Comparison of ENCODE assay signal across 9 cellular contexts in the genomic region with DNA sequence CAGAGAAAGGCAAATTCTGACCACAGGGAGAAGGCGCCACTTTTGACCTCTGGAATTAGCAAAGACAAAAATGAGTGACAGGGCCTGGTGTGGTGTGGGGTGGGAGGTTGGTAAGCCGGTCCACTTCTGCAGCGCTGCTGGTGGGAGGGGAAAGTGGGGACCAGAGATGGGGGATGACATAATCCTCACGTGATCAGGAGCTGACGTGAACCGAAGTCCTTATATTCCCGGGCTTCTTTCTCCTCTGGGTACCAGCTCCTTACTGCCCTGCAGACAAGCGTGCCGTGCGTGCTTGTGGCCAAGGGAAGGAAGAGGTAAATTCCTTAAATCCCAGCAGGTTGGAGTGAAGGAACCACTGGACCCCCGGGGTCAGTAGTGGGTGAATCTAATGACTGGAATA. TPM values are rescaled to one million over a fixed set of nuclear protein-coding genes. Genes with fewer than 3 reads are reported as not detected.
A peak's percentile ranks its signal among the peaks of the same experiment; 100 is the strongest.
DNase-seq lines count a peak whose midpoint lies in the region; ATAC-seq, FAIRE-seq and TF ChIP-seq lines count a peak whose summit lies in the region.
"Had no signal": no experiment of that assay in that cellular context is flagged by ENCODE, and none has a peak within 500 bp of the region (broad histone marks: within the 10 kb centered on the region; RNA-seq: fewer than 3 reads in every experiment).

TSS of gene TCEAL7 (plus strand) at position 249 of the 400 bp plus-strand sequence. CDS start 1,165 bp downstream, outside the sequence.

- FAIRE-seq in endothelial cell of umbilical vein (lab: Jason Lieb, UNC): peak; percentile 18

- H3K4me1 ChIP-seq in endothelial cell of umbilical vein (ENCODE audit: control insufficient read depth, extremely low read depth, insufficient read depth, low read length) (peaks cover 11% of the 10 kb centered on the region), lower lobe of right lung (no peaks in the 10 kb centered on the region)

- no peaks in the 10 kb centered on the region for H3K9me1 ChIP-seq in endothelial cell of umbilical vein (replicated peaks; ENCODE audit: control insufficient read depth, extremely low read depth, insufficient read depth, low read length)

- TF ChIP-seq CTCF in endothelial cell of umbilical vein (IDR thresholded peaks at IDR 0.05; ENCODE audit: extremely low read depth in 1 of 2, insufficient read depth in 1 of 2, low read depth in 1 of 2, low read length in 2 of 2) (no peak), lower lobe of right lung (IDR thresholded peaks at IDR 0.05) (no peak)

- peak; percentile 13 for DNase-seq in NCI-H510A (lab: John Stamatoyannopoulos, UW)
- DNase-seq in endothelial cell of umbilical vein (ENCODE audit: low read depth, low spot score): no peak
- no peak for DNase-seq in lower lobe of right lung
- DNase-seq in 8988T: no peak
- no peak for DNase-seq in stimulated activated CD8-positive, alpha-beta memory T cell treated with anti-CD3 and anti-CD28 coated beads, Interleukin-4, amount 100 ng/mL, for 48 hours

- H3K27ac ChIP-seq in endothelial cell of umbilical vein (ENCODE audit: insufficient read depth, low read depth, low read length) (no peak within 1 kb of the TSS), lower lobe of right lung (no peak within 1 kb of the TSS), temporal lobe (ENCODE audit: low read depth, low read length) (peak within 1 kb of the TSS; percentile 83)
- H3K27ac ChIP-seq: cardiac muscle cell had no signal

- H2AFZ ChIP-seq in endothelial cell of umbilical vein (ENCODE audit: low read depth, low read length): peak within 1 kb of the TSS; percentile 95

- CTCF ChIA-PET in endothelial cell of umbilical vein (lab: Charles Lee): no interaction called here

- no peaks in the 10 kb centered on the region for H4K20me1 ChIP-seq in endothelial cell of umbilical vein (replicated peaks; ENCODE audit: control insufficient read depth, extremely low read depth, insufficient read depth, low read length)

- H3K9ac ChIP-seq in endothelial cell of umbilical vein (replicated peaks; ENCODE audit: extremely low read depth, insufficient read depth, low read length): peak within 1 kb of the TSS; percentile 21

- intact Hi-C loops in endothelial cell of umbilical vein (cut with micrococcal nuclease) (no loop called here), lower lobe of right lung (cut with DNase I) (no loop called here)

- POLR2A ChIA-PET in endothelial cell of umbilical vein (lab: Charles Lee): no interaction called here

- dilution Hi-C loops in endothelial cell of umbilical vein (cut with MboI; ENCODE audit: extremely low pct_ligation_motif_present, low sequenced_read_pairs): no loop called here

- TF ChIP-seq POLR2A in endothelial cell of umbilical vein (IDR thresholded peaks at IDR 0.05; ENCODE audit: low read depth, low read length): no peak

- no peaks in the 10 kb centered on the region for H3K79me2 ChIP-seq in endothelial cell of umbilical vein (ENCODE audit: control insufficient read depth, insufficient read depth, low read length)

- no TSS peak for BruUV-seq in endothelial cell of umbilical vein (replicated peaks; lab: Mats Ljungman, UMichigan)

- H3K27me3 ChIP-seq in endothelial cell of umbilical vein (ENCODE audit: control insufficient read depth in 2 of 2, insufficient read depth in 2 of 2, low read length in 2 of 2) (no peaks in the 10 kb centered on the region), lower lobe of right lung (ENCODE audit: low read depth) (no peaks in the 10 kb centered on the region)
- H3K27me3 ChIP-seq: cardiac muscle cell had no signal

- H3K9me3 ChIP-seq in endothelial cell of umbilical vein (replicated peaks; ENCODE audit: control insufficient read depth, insufficient read depth, low read length): no peaks in the 10 kb centered on the region
- no peaks in the 10 kb centered on the region for H3K9me3 ChIP-seq in lower lobe of right lung

- peak within 1 kb of the TSS in 2 of 3 experiments; percentile 18 to 46 for H3K4me3 ChIP-seq in endothelial cell of umbilical vein (replicated peaks in 1 of 3; ENCODE audit: insufficient read depth in 1 of 3, low read depth in 1 of 3, low read length in 3 of 3)
- H3K4me3 ChIP-seq in lower lobe of right lung: peak within 1 kb of the TSS; percentile 35
- H3K4me3 ChIP-seq: cardiac muscle cell had no signal

- peak within 1 kb of the TSS; percentile 76 for H3K4me2 ChIP-seq in endothelial cell of umbilical vein (ENCODE audit: insufficient read depth, low read length)

- ATAC-seq in lower lobe of right lung: peak in 1 of 2 donors; percentile 26
- no peak for ATAC-seq in HG02798 (IDR thresholded peaks at IDR 0.05; ENCODE audit: poor library complexity, unreplicated experiment)
- no peak for ATAC-seq in GM18520 (IDR thresholded peaks at IDR 0.05; ENCODE audit: unreplicated experiment)

- H3K36me3 ChIP-seq in endothelial cell of umbilical vein (ENCODE audit: control insufficient read depth in 2 of 2, extremely low read depth in 1 of 2, insufficient read depth in 2 of 2, low read length in 2 of 2): no peaks in the 10 kb centered on the region
- H3K36me3 ChIP-seq in lower lobe of right lung: no peaks in the 10 kb centered on the region
- H3K36me3 ChIP-seq: cardiac muscle cell had no signal

TF ChIP-seq in endothelial cell of umbilical vein, 7 proteins besides CTCF, POLR2A, EP300 and RAD21:
- TF ChIP-seq POLR2AphosphoS5 (IDR thresholded peaks at IDR 0.05; ENCODE audit: insufficient read depth, low read depth, low read length) (no peak), EZH2 (IDR thresholded peaks at IDR 0.05; ENCODE audit: borderline replicate concordance, low read depth, low read length, severe bottlenecking) (no peak), MYC (IDR thresholded peaks at IDR 0.05; ENCODE audit: low read depth, low read length) (no peak), GATA2 (IDR thresholded peaks at IDR 0.05; ENCODE audit: insufficient read depth, insufficient read length, low read depth, low read length) (no peak), MAX (IDR thresholded peaks at IDR 0.05; ENCODE audit: insufficient read depth, insufficient read length) (no peak), FOS (IDR thresholded peaks at IDR 0.05; ENCODE audit: borderline replicate concordance, insufficient read depth, low read length) (no peak), JUN (IDR thresholded peaks at IDR 0.05; ENCODE audit: borderline replicate concordance, insufficient read depth, insufficient read length, low read depth) (no peak)
TF ChIP-seq in endothelial cell of umbilical vein: peak in this region for 0.

RNA-seq across cellular contexts. Expression of gene TCEAL7, which starts in this region (rescaled TPM):
- total RNA-seq in endothelial cell of umbilical vein: 8.2 and 10.5 TPM in 2 replicates
- 4.2 and 4.6 TPM in 2 replicates for polyA plus RNA-seq in endothelial cell of umbilical vein
- polyA plus RNA-seq in endothelial cell of umbilical vein (2011; cell fraction: cytosol; rRNA removed): 5.6 and 6.2 TPM in 2 replicates
- polyA plus RNA-seq in endothelial cell of umbilical vein (2011; cell fraction: nucleus; rRNA removed): 2.6 TPM in 2 replicates
- 4.4 and 8.0 TPM in 2 replicates for polyA plus RNA-seq in endothelial cell of umbilical vein (2012)
- polyA minus RNA-seq in endothelial cell of umbilical vein: 1.3 and 3.2 TPM in 2 replicates
- polyA minus RNA-seq in endothelial cell of umbilical vein (2011; cell fraction: cytosol; rRNA and poly(A)+ RNA removed): not detected
- polyA minus RNA-seq in endothelial cell of umbilical vein (2011; cell fraction: nucleus; rRNA and poly(A)+ RNA removed): 0.63 TPM in 1 of 2 replicates, not detected in the other
- total RNA-seq in lower lobe of right lung: 3.2 TPM
- total RNA-seq in temporal lobe: 88.5 TPM
